ENCODE assay signal across 16 cellular contexts in genomic region chr11:66846671-66847091, GRCh38. TPM values are rescaled to one million over a fixed set of nuclear protein-coding genes. Genes with fewer than 3 reads are reported as not detected.
DNase-seq lines count a peak whose midpoint lies in the region; ATAC-seq and TF ChIP-seq lines count a peak whose summit lies in the region.
"Had no signal": no experiment of that assay in that cellular context is flagged by ENCODE, and none has a peak within 500 bp of the region (broad histone marks: within the 10 kb centered on the region; RNA-seq: fewer than 3 reads in every experiment).

No MANE protein-coding gene starts in this region.

- peaks cover 28% of the 10 kb centered on the region for H3K4me1 Mint-ChIP-seq in brain

- ATAC-seq in GM21529 (IDR thresholded peaks at IDR 0.05; ENCODE audit: unreplicated experiment), result no peak
- ATAC-seq: foreskin keratinocyte had no signal

- H3K4me1 ChIP-seq in SK-N-SH (ENCODE audit: control insufficient read depth in 1 of 2, insufficient read depth in 2 of 2, low read depth in 1 of 2, low read length in 1 of 2), result peaks cover 11 to 22% of the 10 kb centered on the region in 2 experiments; a peak in 3 of 4 replicates

- peaks cover 26% of the 10 kb centered on the region for H3K36me3 Mint-ChIP-seq in brain
- H3K36me3 Mint-ChIP-seq: memory B cell had no signal

- H3K9ac ChIP-seq in SK-N-SH, result no peak overlapping the region

- TF ChIP-seq CTCF in 22Rv1 (IDR thresholded peaks at IDR 0.05), result no peak
- TF ChIP-seq CTCF in brain (conservative IDR thresholded peaks at IDR 0.05), result no peak
- TF ChIP-seq CTCF in SK-N-SH (IDR thresholded peaks at IDR 0.05), result no peak
- TF ChIP-seq CTCF in WERI-Rb-1 (IDR thresholded peaks at IDR 0.05; ENCODE audit: low read depth, low read length), result no peak

- DNase-seq in HT-29 (ENCODE audit: low spot score) (peak; percentile 29), mesenteric fat pad (ENCODE audit: low spot score) (peak; percentile 68), SK-N-SH (no peak), WERI-Rb-1 (no peak), DMS79 (lab: John Stamatoyannopoulos, UW) (no peak)
- DNase-seq: colonic mucosa; DMS153; foreskin keratinocyte; NCI-H2171; nucleus accumbens; stimulated activated CD4-positive, alpha-beta T cell treated with anti-CD3 and anti-CD28 coated beads, Interleukin-12 subunit alpha, Interleukin-12 subunit beta, amount 100 ng/mL, for 4 hours had no signal

- no CpG with 5 or more reads among the region's 4 CpGs for WGBS in SK-N-SH (ENCODE audit: low lambda C conversion rate)

- H3K79me2 ChIP-seq in SK-N-SH (ENCODE audit: insufficient read depth), result peaks cover 34% of the 10 kb centered on the region

- TF ChIP-seq EP300 in SK-N-SH (IDR thresholded peaks at IDR 0.05; ENCODE audit: borderline replicate concordance in 1 of 2, low read depth in 1 of 2, low read length in 1 of 2), result no peak

- H3K9me3 Mint-ChIP-seq in brain, result no peaks in the 10 kb centered on the region
- H3K9me3 Mint-ChIP-seq: memory B cell had no signal

- peak overlapping the region in 3 of 5 experiments; percentile 45 to 75 (median 59) for H3K4me3 Mint-ChIP-seq in brain
- H3K4me3 Mint-ChIP-seq: memory B cell had no signal

- H3K27me3 Mint-ChIP-seq in brain, result peaks cover 9% of the 10 kb centered on the region
- H3K27me3 Mint-ChIP-seq: memory B cell had no signal

- TF ChIP-seq RAD21 in SK-N-SH (IDR thresholded peaks at IDR 0.05; ENCODE audit: low read length), result no peak

- H3K36me3 ChIP-seq in SK-N-SH (replicated peaks in 1 of 2; ENCODE audit: control insufficient read depth in 1 of 2, insufficient read depth in 2 of 2, low read length in 1 of 2), result peaks cover 3 to 35% of the 10 kb centered on the region in 2 experiments
- H3K36me3 ChIP-seq in WERI-Rb-1, result peaks cover 42% of the 10 kb centered on the region

- no peaks in the 10 kb centered on the region for H3F3A ChIP-seq in SK-N-SH (replicated peaks; ENCODE audit: insufficient read depth)

- H3K27ac ChIP-seq in 22Rv1 (0 out of 2 replicates have a peak overlapping the region, but pooled peaks have one; percentile 7), SK-N-SH (ENCODE audit: low read depth in 2 of 2, low read length in 1 of 2) (no peak overlapping the region), WERI-Rb-1 (no peak overlapping the region)
- H3K27ac ChIP-seq: colonic mucosa, foreskin keratinocyte had no signal

- POLR2A ChIA-PET in SK-N-SH (lab: Yijun Ruan, JAX), result interaction anchor here (0.7 kb wide), 1 partner anchor 26 kb away, joined by 3 read pairs; no protein-coding TSS in a partner anchor

- H3K9me3 ChIP-seq in SK-N-SH, result no peaks in the 10 kb centered on the region
- H3K9me3 ChIP-seq in WERI-Rb-1 (ENCODE audit: severe bottlenecking), result no peaks in the 10 kb centered on the region
- H3K9me3 ChIP-seq: colonic mucosa, HAP-1 had no signal

- H3K27ac Mint-ChIP-seq in brain, result peak overlapping the region in 1 of 5 experiments; percentile 50

- no peaks in the 10 kb centered on the region for H3K27me3 ChIP-seq in SK-N-SH (ENCODE audit: insufficient read depth)
- no peaks in the 10 kb centered on the region for H3K27me3 ChIP-seq in WERI-Rb-1 (ENCODE audit: insufficient read depth, low read depth, severe bottlenecking)
- H3K27me3 ChIP-seq: colonic mucosa, foreskin keratinocyte had no signal

- no peaks in the 10 kb centered on the region for H3K9me2 ChIP-seq in SK-N-SH

- no peak overlapping the region for H3K4me3 ChIP-seq in SK-N-SH (ENCODE audit: low read depth in 2 of 2, low read length in 1 of 2)
- no peak overlapping the region for H3K4me3 ChIP-seq in WERI-Rb-1 (ENCODE audit: low read depth, low read length)
- H3K4me3 ChIP-seq: colonic mucosa, HAP-1 had no signal

- no peak overlapping the region for H3K4me2 ChIP-seq in SK-N-SH

- no peaks in the 10 kb centered on the region for H4K20me1 ChIP-seq in SK-N-SH (ENCODE audit: insufficient read depth)

- H2AFZ ChIP-seq in SK-N-SH (ENCODE audit: low read depth), result no peak overlapping the region

- CTCF ChIA-PET in SK-N-SH (lab: Yijun Ruan, JAX), result interaction anchor here (0.8 to 2.7 kb wide), 3 partner anchors 13 to 151 kb away, joined by 4 to 9 read pairs (median 8); partner anchors contain the start of gene C11orf86

TF ChIP-seq in SK-N-SH, 30 proteins besides CTCF, POLR2A, EP300 and RAD21 (continues in another document):
- no peak for TF ChIP-seq PBX3 (IDR thresholded peaks at IDR 0.05)
- TF ChIP-seq MEF2A (IDR thresholded peaks at IDR 0.05; ENCODE audit: borderline replicate concordance, low read depth), result no peak
- no peak for TF ChIP-seq ELF1 (IDR thresholded peaks at IDR 0.05)
- no peak for TF ChIP-seq FOXM1 (IDR thresholded peaks at IDR 0.05; ENCODE audit: low read depth)
- no peak for TF ChIP-seq RFX5 (IDR thresholded peaks at IDR 0.05; ENCODE audit: low read length)
- TF ChIP-seq FOXJ3 (CRISPR knock-in tag; IDR thresholded peaks at IDR 0.05), result no peak
- no peak for TF ChIP-seq POLR2AphosphoS5 (IDR thresholded peaks at IDR 0.05; ENCODE audit: low read depth, low read length)
- no peak for TF ChIP-seq NFIC (IDR thresholded peaks at IDR 0.05; ENCODE audit: borderline replicate concordance)
- TF ChIP-seq TEAD4 (IDR thresholded peaks at IDR 0.05; ENCODE audit: borderline replicate concordance, insufficient read depth), result no peak
- no peak for TF ChIP-seq SIN3A (IDR thresholded peaks at IDR 0.05; ENCODE audit: borderline replicate concordance, low read depth, low read length)
- TF ChIP-seq MAX (IDR thresholded peaks at IDR 0.05; ENCODE audit: low read depth), result no peak
- no peak for TF ChIP-seq ZBTB33 (IDR thresholded peaks at IDR 0.05; ENCODE audit: borderline replicate concordance, low read depth)
- TF ChIP-seq REST (IDR thresholded peaks at IDR 0.05; ENCODE audit: low read depth, low read length), result no peak
- TF ChIP-seq GABPA (IDR thresholded peaks at IDR 0.05; ENCODE audit: low read depth), result no peak

RNA-seq across cellular contexts. Expression of gene RCE1, which starts 3.4 kb away (rescaled TPM):
- 122 and 138 TPM in 2 replicates for total RNA-seq in HT-29 (2014; rRNA removed; shearing (Covaris generic))
- 24.2 TPM for polyA plus RNA-seq in brain (ENCODE audit: insufficient read depth, low read depth, low replicate concordance)
- 14.1 TPM for total RNA-seq in mesenteric fat pad
- 25.0 and 25.4 TPM in 2 replicates for polyA plus RNA-seq in SK-N-SH (2012; rRNA removed)
- 8.7 and 14.3 TPM in 2 replicates for polyA plus RNA-seq in SK-N-SH (2012; cell fraction: cytosol; rRNA removed)
- polyA plus RNA-seq in SK-N-SH (2012; cell fraction: nucleus; rRNA removed), result 69.3 and 90.1 TPM in 2 replicates

RNA-seq across cellular contexts. Expression of gene LRFN4, which starts 10.2 kb away (rescaled TPM):
- total RNA-seq in HT-29 (2014; rRNA removed; shearing (Covaris generic)), result 122 and 124 TPM in 2 replicates
- polyA plus RNA-seq in brain (ENCODE audit: insufficient read depth, low read depth, low replicate concordance) (34.4 TPM), SK-N-SH (2012; rRNA removed) (15.9 and 25.4 TPM in 2 replicates)
- total RNA-seq in mesenteric fat pad, result 25.6 TPM
- polyA plus RNA-seq in SK-N-SH (2012; cell fraction: cytosol; rRNA removed), result 4.1 and 9.4 TPM in 2 replicates
- polyA plus RNA-seq in SK-N-SH (2012; cell fraction: nucleus; rRNA removed), result 35.8 and 37.4 TPM in 2 replicates

Comparison
In these comparisons a context has a peak if more than half of its experiments do, and no peak if none do; other contexts are left out.
1. DNase-seq: peak in HT-29 (single experiment) and mesenteric fat pad (single experiment); none in SK-N-SH (single experiment), WERI-Rb-1 (single experiment) and DMS79 (single experiment).